10 cellular contexts compared by ENCODE assay signal in genomic region chr7:74440143-74440542, GRCh38. TPM values are rescaled to one million over a fixed set of nuclear protein-coding genes. Genes with fewer than 3 reads are reported as not detected.
DNase-seq lines count a peak whose midpoint lies in the region; ATAC-seq, FAIRE-seq and TF ChIP-seq lines count a peak whose summit lies in the region.
"Not testable (repeated sequence)": the region's sequence is repeated elsewhere in the genome, so short reads cannot be mapped to it uniquely, and the experiment has no call there.
"Had no signal": no experiment of that assay in that cellular context is flagged by ENCODE, and none has a peak within 500 bp of the region (broad histone marks: within the 10 kb centered on the region; RNA-seq: fewer than 3 reads in every experiment).

No MANE protein-coding gene starts in this region.

- H3K4me1 ChIP-seq in BLaER1 treated with 17β-estradiol and CSF1 and Interleukin-3, amounts not matched to agents 10 nM and 100 nM = peaks cover 0 to 34% (median 21%) of the 10 kb centered on the region in 10 experiments; a peak in 15 of 20 replicates
- H3K4me1 ChIP-seq in SJCRH30 = peaks cover 36% of the 10 kb centered on the region; the same call in 1 of the 2 replicates
- H3K4me1 ChIP-seq in cardiac muscle cell (ENCODE audit: low read depth); neural progenitor cell: not testable (repeated sequence)
- peaks cover 43% of the 10 kb centered on the region for H3K4me1 ChIP-seq in HepG2 (ENCODE audit: insufficient read depth, low read length)
- peaks cover 6 to 12% of the 10 kb centered on the region in 2 donors for H3K4me1 ChIP-seq in thyroid gland

- H3K4me3 Mint-ChIP-seq in WTC11; chondrocyte (ENCODE audit: unreplicated experiment); neural progenitor cell: not testable (repeated sequence)

- not testable (repeated sequence) for H3K4me1 Mint-ChIP-seq in WTC11; chondrocyte (ENCODE audit: low read depth)
- H3K4me1 Mint-ChIP-seq in neural progenitor cell = peaks cover 32% of the 10 kb centered on the region

- not testable (repeated sequence) for TF ChIP-seq RAD21 in HepG2 (CRISPR knock-in tag; IDR thresholded peaks at IDR 0.05)

- H3K9ac ChIP-seq in BLaER1 treated with 17β-estradiol and CSF1 and Interleukin-3, amounts not matched to agents 10 nM and 100 nM = 0 out of 22 replicates have a peak overlapping the region, but pooled peaks of 1 of the 11 experiments have one; percentile 8
- H3K9ac ChIP-seq in HepG2 (ENCODE audit: insufficient read depth, low read depth, low read length); neural progenitor cell: not testable (repeated sequence)

- intact Hi-C loops in HepG2 (cut with micrococcal nuclease; ENCODE audit: unreplicated experiment) = not testable (repeated sequence)
- intact Hi-C loops in thyroid gland (cut with DNase I) = loop anchor here (10.0 kb wide), 1 partner anchor 125 kb away; no protein-coding TSS in a partner anchor

- H3K27me3 Mint-ChIP-seq in WTC11 (ENCODE audit: low read depth); chondrocyte (ENCODE audit: low read depth): not testable (repeated sequence)
- H3K27me3 Mint-ChIP-seq in neural progenitor cell (ENCODE audit: insufficient read depth, low read depth) = peaks cover 13% of the 10 kb centered on the region

- not testable (repeated sequence) for TF ChIP-seq CTCF in WTC11 (IDR thresholded peaks at IDR 0.05); chondrocyte (IDR thresholded peaks at IDR 0.05); cardiac muscle cell (IDR thresholded peaks at IDR 0.05; ENCODE audit: low read depth, low read length); HepG2 (CRISPR knock-in tag; IDR thresholded peaks at IDR 0.05); neural progenitor cell (IDR thresholded peaks at IDR 0.05); thyroid gland (IDR thresholded peaks at IDR 0.05)

- TF ChIP-seq EP300 in HepG2 (IDR thresholded peaks at IDR 0.05; ENCODE audit: low read depth in 2 of 2, low read length in 2 of 2); HepG2 (CRISPR knock-in tag; IDR thresholded peaks at IDR 0.05; ENCODE audit: borderline replicate concordance): not testable (repeated sequence)

- H3K9me3 Mint-ChIP-seq in WTC11 = peaks cover 17% of the 10 kb centered on the region
- H3K9me3 Mint-ChIP-seq in chondrocyte (ENCODE audit: low read depth); neural progenitor cell: not testable (repeated sequence)

- WGBS in HepG2 (ENCODE audit: low lambda C conversion rate) = 81% methylated on average over 3 of the region's 3 CpGs
- WGBS in thyroid gland, 2 donors = 96 to 97% methylated on average over 3 of the region's 3 CpGs

- H3K79me2 ChIP-seq in HepG2 (ENCODE audit: insufficient read depth, low read length); neural progenitor cell (ENCODE audit: low read depth): not testable (repeated sequence)

- not testable (repeated sequence) for H3K27me3 ChIP-seq in BLaER1 treated with 17β-estradiol and CSF1 and Interleukin-3, amounts not matched to agents 10 nM and 100 nM; SJCRH30; cardiac muscle cell; HepG2 (ENCODE audit: control insufficient read depth in 1 of 2, insufficient read depth in 2 of 2, low read length in 2 of 2); neural progenitor cell; thyroid gland

- H3K36me3 ChIP-seq in BLaER1 treated with 17β-estradiol and CSF1 and Interleukin-3, amounts not matched to agents 10 nM and 100 nM; SJCRH30; cardiac muscle cell; HepG2 (replicated peaks in 1 of 2; ENCODE audit: control insufficient read depth in 1 of 2, insufficient read depth in 2 of 2, low read length in 2 of 2); neural progenitor cell; thyroid gland: not testable (repeated sequence)

- not testable (repeated sequence) for DNase-seq in SJCRH30; WTC11 (ENCODE audit: low spot score); chondrocyte (ENCODE audit: low spot score); cardiac muscle cell (ENCODE audit: low read depth in 1 of 2, low spot score in 1 of 2); HepG2 (ENCODE audit: low spot score); neural progenitor cell (ENCODE audit: low spot score); thyroid gland

- H3K27ac Mint-ChIP-seq in WTC11 = not testable (repeated sequence)
- peak overlapping the region; percentile 65 for H3K27ac Mint-ChIP-seq in chondrocyte (ENCODE audit: unreplicated experiment)
- peak overlapping the region; percentile 25 for H3K27ac Mint-ChIP-seq in neural progenitor cell

- in situ Hi-C loops in HepG2 (cut with HindIII; ENCODE audit: extremely low pct_ligation_motif_present, low pct_unique_long_range_greater_than_20kb) = not testable (repeated sequence)

- ATAC-seq in WTC11 = not testable (repeated sequence)
- 0 out of 3 replicates have a peak, but pooled peaks have one; percentile 12 for ATAC-seq in HepG2

- FAIRE-seq in HepG2 (lab: Jason Lieb, UNC) = not testable (repeated sequence)

- CTCF ChIA-PET in WTC11 (lab: Charles Lee); HepG2 (lab: Yijun Ruan, JAX; ENCODE audit: low intra/inter-chr PET ratio, low total read pairs): not testable (repeated sequence)

- not testable (repeated sequence) for H3K4me3 ChIP-seq in BLaER1 treated with 17β-estradiol and CSF1 and Interleukin-3, amounts not matched to agents 10 nM and 100 nM; SJCRH30; cardiac muscle cell; HepG2 (replicated peaks in 1 of 3; ENCODE audit: insufficient read depth in 1 of 3, low read depth in 2 of 3, low read length in 3 of 3); neural progenitor cell; thyroid gland (replicated peaks in 1 of 3)

- H3K4me2 ChIP-seq in BLaER1 treated with 17β-estradiol and CSF1 and Interleukin-3, amounts not matched to agents 10 nM and 100 nM = peak overlapping the region in 9 of 11 experiments; percentile 2 to 73 (median 61); a peak in 16 of 22 replicates
- H3K4me2 ChIP-seq in HepG2 (ENCODE audit: low read depth, low read length); neural progenitor cell: not testable (repeated sequence)

- POLR2A ChIA-PET in WTC11 (lab: Charles Lee) = interaction anchor here (0.6 kb wide), 1 partner anchor 75 kb away, joined by 3 read pairs; no protein-coding TSS in a partner anchor
- POLR2A ChIA-PET in HepG2 (lab: Yijun Ruan, JAX) = not testable (repeated sequence)

- not testable (repeated sequence) for BruUV-seq in HepG2 (replicated peaks; lab: Mats Ljungman, UMichigan)

- peaks cover 9 to 21% (median 13%) of the 10 kb centered on the region in 11 experiments; a peak in 21 of 22 replicates for H3K9me3 ChIP-seq in BLaER1 treated with 17β-estradiol and CSF1 and Interleukin-3, amounts not matched to agents 10 nM and 100 nM (replicated peaks in 1 of 11)
- H3K9me3 ChIP-seq in SJCRH30 (replicated peaks); cardiac muscle cell (ENCODE audit: low read depth); HepG2 (ENCODE audit: low read length); neural progenitor cell (ENCODE audit: low read depth); thyroid gland: not testable (repeated sequence)

- H4K20me1 ChIP-seq in BLaER1 treated with 17β-estradiol and CSF1 and Interleukin-3, amounts not matched to agents 10 nM and 100 nM; HepG2 (ENCODE audit: insufficient read depth, low read length); neural progenitor cell (ENCODE audit: low read depth): not testable (repeated sequence)

- not testable (repeated sequence) for H2AFZ ChIP-seq in HepG2 (ENCODE audit: low read length); neural progenitor cell (replicated peaks)

- peak overlapping the region in 2 of 11 experiments; percentile 1 to 5; a peak in 1 of 22 replicates for H3K27ac ChIP-seq in BLaER1 treated with 17β-estradiol and CSF1 and Interleukin-3, amounts not matched to agents 10 nM and 100 nM
- H3K27ac ChIP-seq in SJCRH30 (peak overlapping the region; percentile 99), cardiac muscle cell (peak overlapping the region; percentile 58), thyroid gland (peak overlapping the region in 2 of 3 donors; percentile 58 to 76)
- not testable (repeated sequence) for H3K27ac ChIP-seq in HepG2 (ENCODE audit: extremely low read length, insufficient read depth, low read length); neural progenitor cell

- not testable (repeated sequence) for H3K36me3 Mint-ChIP-seq in WTC11; chondrocyte (ENCODE audit: low read depth); neural progenitor cell

- TF ChIP-seq POLR2A in HepG2 (IDR thresholded peaks at IDR 0.05; ENCODE audit: insufficient read depth in 1 of 2, low read depth in 2 of 2, low read length in 2 of 2); thyroid gland (IDR thresholded peaks at IDR 0.05): not testable (repeated sequence)

- H3F3A ChIP-seq in neural progenitor cell (ENCODE audit: low read depth) = not testable (repeated sequence)

RNA-seq across cellular contexts. Expression of gene GTF2IRD1, which starts 13.6 kb away (rescaled TPM):
- total RNA-seq in SJCRH30 (2014; rRNA removed; shearing (Covaris generic)) = 49.3 and 58.8 TPM in 2 replicates
- total RNA-seq in WTC11 (2021) (41.6 to 43.5 TPM (median 42.9 TPM) in 3 replicates), chondrocyte (32.4 to 48.5 TPM (median 46.5 TPM) in 3 replicates), cardiac muscle cell (33.0 and 51.4 TPM in 2 replicates), HepG2 (2016; rRNA removed; fragmentation: Illumina TruSeq; extraction: Trizol) (16.5 and 17.8 TPM in 2 replicates), neural progenitor cell (ENCODE audit: low replicate concordance) (25.6 and 48.5 TPM in 2 replicates), thyroid gland (10 to 100 TPM; 28.1 to 41.1 (median 31.0) TPM)
- polyA plus RNA-seq in cardiac muscle cell (29.6 and 49.3 TPM in 2 replicates), HepG2 (2011; rRNA removed) (26.7 and 28.2 TPM in 2 replicates)
- 8.1 and 9.5 TPM in 2 replicates for total RNA-seq in HepG2 (2016; cell fraction: cytosol; rRNA removed; fragmentation: Illumina TruSeq; extraction: Trizol; ENCODE audit: low read depth)
- 13.6 and 19.1 TPM in 2 replicates for total RNA-seq in HepG2 (2016; cell fraction: insoluble cytoplasmic fraction; rRNA removed; fragmentation: Illumina TruSeq; extraction: Trizol)
- 17.2 and 18.9 TPM in 2 replicates for total RNA-seq in HepG2 (2016; cell fraction: membrane; rRNA removed; fragmentation: Illumina TruSeq; extraction: Trizol)
- 15.6 and 22.1 TPM in 2 replicates for total RNA-seq in HepG2 (2016; cell fraction: nucleus; rRNA removed; fragmentation: Illumina TruSeq; extraction: Trizol)
- 12.3 and 16.0 TPM in 2 replicates for polyA plus RNA-seq in HepG2 (2011; cell fraction: cytosol; rRNA removed)
- polyA plus RNA-seq in HepG2 (2011; cell fraction: nucleus; rRNA removed) = 38.7 and 43.3 TPM in 2 replicates
- 36.1 and 37.4 TPM in 2 replicates for polyA plus RNA-seq in HepG2 (2012)
- polyA plus RNA-seq in HepG2 (2016; cell fraction: cytosol; fragmentation: Illumina TruSeq; extraction: Trizol; ENCODE audit: low read depth) = 10.4 and 12.9 TPM in 2 replicates
- polyA plus RNA-seq in HepG2 (2016; cell fraction: insoluble cytoplasmic fraction; fragmentation: Illumina TruSeq; extraction: Trizol; ENCODE audit: low read depth) = 27.6 and 31.7 TPM in 2 replicates
- 23.3 and 26.7 TPM in 2 replicates for polyA plus RNA-seq in HepG2 (2016; cell fraction: membrane; fragmentation: Illumina TruSeq; extraction: Trizol; ENCODE audit: low read depth)
- polyA plus RNA-seq in HepG2 (2016; cell fraction: nucleus; fragmentation: Illumina TruSeq; extraction: Trizol; ENCODE audit: insufficient read depth, low read depth) = 51.1 and 66.8 TPM in 2 replicates
- polyA minus RNA-seq in HepG2 (2011; rRNA and poly(A)+ RNA removed; ENCODE audit: low replicate concordance) = 23.4 and 53.2 TPM in 2 replicates
- 14.9 and 17.7 TPM in 2 replicates for polyA minus RNA-seq in HepG2 (2011; cell fraction: cytosol; rRNA and poly(A)+ RNA removed)
- polyA minus RNA-seq in HepG2 (2011; cell fraction: nucleus; rRNA and poly(A)+ RNA removed) = 15.5 and 16.5 TPM in 2 replicates
- polyA plus RNA-seq: CD14-positive monocyte; CD8-positive, alpha-beta memory T cell had no signal
